27 cellular contexts compared by ENCODE assay signal in genomic region chr4:54076673-54077072, GRCh38. TPM values are rescaled to one million over a fixed set of nuclear protein-coding genes. Genes with fewer than 3 reads are reported as not detected.
DNase-seq lines count a peak whose midpoint lies in the region; ATAC-seq and TF ChIP-seq lines count a peak whose summit lies in the region.
"Had no signal": no experiment of that assay in that cellular context is flagged by ENCODE, and none has a peak within 500 bp of the region (broad histone marks: within the 10 kb centered on the region; RNA-seq: fewer than 3 reads in every experiment).

No MANE protein-coding gene starts in this region.

- CTCF ChIA-PET in IMR-90 (lab: Yijun Ruan, JAX) = interaction anchor here (0.9 kb wide), 1 partner anchor 13 kb away, joined by 4 read pairs; no protein-coding TSS in a partner anchor

- in situ Hi-C loops in IMR-90 (cut with MboI; ENCODE audit: low sequenced_read_pairs) = no loop called here

- no peaks in the 10 kb centered on the region for H4K20me1 ChIP-seq in IMR-90 (ENCODE audit: insufficient read depth, low read length)

- no peak overlapping the region for H3K23ac ChIP-seq in IMR-90 (ENCODE audit: low read depth, low read length)

- no peak overlapping the region for H4K5ac ChIP-seq in IMR-90 (ENCODE audit: low read depth, low read length)

- H3K9me3 ChIP-seq in IMR-90 (ENCODE audit: control insufficient read depth, insufficient read depth, low read length) = no peaks in the 10 kb centered on the region

- no peaks in the 10 kb centered on the region for H3K9me3 Mint-ChIP-seq in chondrocyte (ENCODE audit: low read depth)
- H3K9me3 Mint-ChIP-seq in osteocyte (ENCODE audit: unreplicated experiment) = no peaks in the 10 kb centered on the region
- H3K9me3 Mint-ChIP-seq: activated B cell treated with CpG ODN at 0.5 μM for 24 hours; activated T-helper 2 cell treated with anti-CD3 and anti-CD28 coated beads, Interferon-gamma antibody, Interleukin-2, Interleukin-4, amounts not matched to agents 10 μg/mL and 5 μg/mL and 100 μg/mL, durations not matched to agents 14 hours and 24 hours and 36 hours; IgD-negative memory B cell had no signal

- H3K9me1 ChIP-seq in IMR-90 (ENCODE audit: insufficient read depth, low read length) = peaks cover 12% of the 10 kb centered on the region

- H3K36me3 ChIP-seq in IMR-90 (ENCODE audit: control insufficient read depth, insufficient read depth, low read length) = no peaks in the 10 kb centered on the region

- H3K27ac ChIP-seq in IMR-90 (ENCODE audit: insufficient read depth, low read length) = peak overlapping the region; percentile 25; the same call in 1 of the 2 replicates
- H3K27ac ChIP-seq: HL-60 had no signal

- H3K4me1 ChIP-seq in IMR-90 (ENCODE audit: control insufficient read depth, insufficient read depth, low read length) = peaks cover 12% of the 10 kb centered on the region

- peak overlapping the region; percentile 64; the same call in 1 of the 2 replicates for H3K4ac ChIP-seq in IMR-90 (ENCODE audit: low read depth, low read length)

- ATAC-seq in IMR-90 (ENCODE audit: low read depth) = peak; percentile 72
- no peak for ATAC-seq in GM18498 (IDR thresholded peaks at IDR 0.05; ENCODE audit: unreplicated experiment)
- no peak for ATAC-seq in GM21423 (IDR thresholded peaks at IDR 0.05; ENCODE audit: unreplicated experiment)
- ATAC-seq: left lobe of liver had no signal

- H2BK15ac ChIP-seq in IMR-90 (ENCODE audit: low read depth, low read length) = peak overlapping the region; percentile 41; the same call in 2 of the 3 replicates

- H2BK120ac ChIP-seq in IMR-90 (ENCODE audit: low read depth, low read length) = peak overlapping the region; percentile 82

- peak overlapping the region; percentile 5; the same call in 1 of the 2 replicates for H4K91ac ChIP-seq in IMR-90 (ENCODE audit: insufficient read depth, low read depth, low read length)

- BruUV-seq in IMR-90 (replicated peaks; lab: Mats Ljungman, UMichigan) = no TSS peak

- H2AK9ac ChIP-seq in IMR-90 (replicated peaks; ENCODE audit: low read depth, low read length, poor library complexity) = no peak overlapping the region

- H2BK20ac ChIP-seq in IMR-90 (ENCODE audit: low read depth, low read length) = peak overlapping the region; percentile 58

- H3K4me1 Mint-ChIP-seq in chondrocyte (ENCODE audit: low read depth) (peaks cover 42% of the 10 kb centered on the region), osteocyte (ENCODE audit: unreplicated experiment) (peaks cover 57% of the 10 kb centered on the region)
- H3K4me1 Mint-ChIP-seq: activated B cell treated with CpG ODN at 0.5 μM for 24 hours; CD4-positive, CD25-positive, alpha-beta regulatory T cell; IgD-negative memory B cell; naive B cell had no signal

- no peak overlapping the region for H2AK5ac ChIP-seq in IMR-90 (ENCODE audit: low read depth, low read length)

- no peak overlapping the region for H3K9ac ChIP-seq in IMR-90 (ENCODE audit: low read depth, low read length)

- TF ChIP-seq POLR2A in IMR-90 (IDR thresholded peaks at IDR 0.05; ENCODE audit: low read depth, low read length) = no peak

- H3K4me3 Mint-ChIP-seq in chondrocyte (ENCODE audit: unreplicated experiment) (no peak overlapping the region), osteocyte (ENCODE audit: unreplicated experiment) (no peak overlapping the region)
- H3K4me3 Mint-ChIP-seq: activated B cell treated with CpG ODN at 0.5 μM for 24 hours; activated naive CD8-positive, alpha-beta T cell; CD4-positive, CD25-positive, alpha-beta regulatory T cell; IgD-negative memory B cell; naive B cell had no signal

- peak overlapping the region; percentile 0; the same call in 1 of the 2 replicates for H3K14ac ChIP-seq in IMR-90 (replicated peaks; ENCODE audit: low read depth, low read length)

- no peaks in the 10 kb centered on the region for H3K27me3 ChIP-seq in IMR-90 (ENCODE audit: control insufficient read depth, insufficient read depth, low read length)

- TF ChIP-seq CTCF in IMR-90 (conservative IDR thresholded peaks at IDR 0.05; ENCODE audit: low read depth, low read length) = no peak
- no peak for TF ChIP-seq CTCF in chondrocyte (IDR thresholded peaks at IDR 0.05)
- no peak for TF ChIP-seq CTCF in osteocyte (IDR thresholded peaks at IDR 0.05)

- peak overlapping the region; percentile 31; the same call in 1 of the 2 replicates for H3K56ac ChIP-seq in IMR-90 (ENCODE audit: extremely low read depth, insufficient read depth, low read length)

- H3K18ac ChIP-seq in IMR-90 (ENCODE audit: low read depth, low read length) = no peak overlapping the region

- peak overlapping the region; percentile 64 for H2BK5ac ChIP-seq in IMR-90 (ENCODE audit: low read depth, low read length, poor library complexity, severe bottlenecking)

- H3K4me2 ChIP-seq in IMR-90 (ENCODE audit: low read depth, low read length) = no peak overlapping the region; the same call in 1 of the 2 replicates

- no peak for TF ChIP-seq RAD21 in IMR-90 (IDR thresholded peaks at IDR 0.05; ENCODE audit: low read length)

- no peak overlapping the region for H3K4me3 ChIP-seq in IMR-90 (ENCODE audit: insufficient read depth, low read depth, low read length)

- dilution Hi-C loops in IMR-90 (cut with HindIII; ENCODE audit: low sequenced_read_pairs, unreplicated experiment) = no loop called here

- H3K27me3 Mint-ChIP-seq in chondrocyte (ENCODE audit: low read depth) (no peaks in the 10 kb centered on the region), osteocyte (ENCODE audit: unreplicated experiment) (no peaks in the 10 kb centered on the region)
- H3K27me3 Mint-ChIP-seq: activated naive CD8-positive, alpha-beta T cell had no signal

- peak; percentile 49 for DNase-seq in EH (ENCODE audit: low read depth)
- peak; percentile 39 for DNase-seq in IMR-90
- no peak for DNase-seq in chondrocyte (ENCODE audit: low spot score)
- no peak for DNase-seq in osteocyte (ENCODE audit: extremely low spot score, unreplicated experiment)
- no peak for DNase-seq in 8988T
- DNase-seq: activated B cell treated with CpG ODN at 0.5 μM for 24 hours; activated CD4-positive, alpha-beta T cell treated with anti-CD3 and anti-CD28 coated beads, Interleukin-2, amount 50 U/mL, for 48 hours; activated CD8-positive, alpha-beta memory T cell treated with anti-CD3 and anti-CD28 coated beads, Interleukin-2, amount 50 U/mL, for 48 hours; CD4-positive, CD25-positive, alpha-beta regulatory T cell; cerebellar nuclear complex; naive B cell; NCI-H1092 treated with DMSO at 0.1 percent for 48 hours; NCI-H187 treated with DMSO at 0.1 percent for 48 hours; NCI-H69; small intestine; stimulated activated CD4-positive, alpha-beta T cell treated with anti-CD3 and anti-CD28 coated beads, Interleukin-1b, Interleukin-23, amount 100 ng/mL, for 48 hours had no signal

- peaks cover 0 to 16% of the 10 kb centered on the region in 2 experiments; a peak in 2 of 4 replicates for H3K79me1 ChIP-seq in IMR-90 (ENCODE audit: low read depth in 1 of 2, low read length in 2 of 2)

- peak overlapping the region in 1 of 2 experiments; percentile 16; a peak in 1 of 4 replicates for H4K8ac ChIP-seq in IMR-90 (ENCODE audit: low read depth in 2 of 2, low read length in 2 of 2)

- intact Hi-C loops in IMR-90 (cut with micrococcal nuclease) = no loop called here

- no peak overlapping the region for H2AFZ ChIP-seq in IMR-90 (replicated peaks; ENCODE audit: low read length, poor library complexity)

- H3K36me3 Mint-ChIP-seq in chondrocyte (ENCODE audit: low read depth) (no peaks in the 10 kb centered on the region), osteocyte (ENCODE audit: unreplicated experiment) (no peaks in the 10 kb centered on the region)
- H3K36me3 Mint-ChIP-seq: activated naive CD8-positive, alpha-beta T cell; CD4-positive, CD25-positive, alpha-beta regulatory T cell; IgD-negative memory B cell; naive B cell had no signal

- POLR2A ChIA-PET in IMR-90 (lab: Charles Lee; ENCODE audit: unreplicated experiment) = interaction anchor here (0.6 kb wide), 1 partner anchor 62 kb away, joined by 4 read pairs; no protein-coding TSS in a partner anchor

- H3K27ac Mint-ChIP-seq in chondrocyte (ENCODE audit: unreplicated experiment) (peak overlapping the region; percentile 17), osteocyte (ENCODE audit: unreplicated experiment) (peak overlapping the region; percentile 76)
- H3K27ac Mint-ChIP-seq: activated B cell treated with CpG ODN at 0.5 μM for 24 hours; activated naive CD8-positive, alpha-beta T cell; activated T-helper 2 cell treated with anti-CD3 and anti-CD28 coated beads, Interferon-gamma antibody, Interleukin-2, Interleukin-4, amounts not matched to agents 10 μg/mL and 5 μg/mL and 100 μg/mL, durations not matched to agents 14 hours and 24 hours and 36 hours; CD4-positive, CD25-positive, alpha-beta regulatory T cell; IgD-negative memory B cell; naive B cell had no signal

TF ChIP-seq in IMR-90, 13 proteins besides CTCF, POLR2A, EP300 and RAD21 (continues in another document):
- TF ChIP-seq MXI1 (IDR thresholded peaks at IDR 0.05; ENCODE audit: borderline replicate concordance, low read depth, low read length) (no peak), MAZ (IDR thresholded peaks at IDR 0.05; ENCODE audit: borderline replicate concordance, low read depth, low read length) (no peak), FOS (IDR thresholded peaks at IDR 0.05; ENCODE audit: low read depth, low read length) (no peak), NFE2L2 (IDR thresholded peaks at IDR 0.05; ENCODE audit: low read depth, low read length) (no peak), SMC3 (IDR thresholded peaks at IDR 0.05; ENCODE audit: low read depth, low read length) (no peak), BHLHE40 (IDR thresholded peaks at IDR 0.05; ENCODE audit: low read depth, low read length) (no peak), RCOR1 (IDR thresholded peaks at IDR 0.05; ENCODE audit: insufficient replicate concordance, low read length) (no peak)

RNA-seq across cellular contexts. Expression of gene CHIC2, which starts 12.3 kb away (rescaled TPM):
- total RNA-seq in IMR-90 (2012; rRNA removed) = 26.3 and 65.0 TPM in 2 replicates
- polyA plus RNA-seq in IMR-90 (2012; rRNA removed) = 18.8 and 20.4 TPM in 2 replicates
- polyA plus RNA-seq in IMR-90 (2012; cell fraction: cytosol; rRNA removed) = 25.1 and 34.5 TPM in 2 replicates
- 13.2 and 17.0 TPM in 2 replicates for polyA plus RNA-seq in IMR-90 (2012; cell fraction: nucleus; rRNA removed; ENCODE audit: low replicate concordance)
- total RNA-seq in chondrocyte = 31.3 to 38.5 TPM (median 36.1 TPM) in 3 replicates
- 55.9 and 64.1 TPM in 2 replicates for total RNA-seq in osteocyte

RNA-seq across cellular contexts. Expression of gene GSX2, which starts 23.3 kb away (rescaled TPM):
- not detected in 2 replicates for total RNA-seq in IMR-90 (2012; rRNA removed)
- polyA plus RNA-seq in IMR-90 (2012; rRNA removed) = not detected in 2 replicates
- 0.03 TPM in 1 of 2 replicates, not detected in the other for polyA plus RNA-seq in IMR-90 (2012; cell fraction: cytosol; rRNA removed)
- not detected in 2 replicates for polyA plus RNA-seq in IMR-90 (2012; cell fraction: nucleus; rRNA removed; ENCODE audit: low replicate concordance)
- not detected in 3 replicates for total RNA-seq in chondrocyte
- 0.35 and 0.47 TPM in 2 replicates for total RNA-seq in osteocyte
- total RNA-seq: activated B cell treated with CpG ODN at 0.5 μM for 24 hours; activated T-helper 2 cell treated with anti-CD3 and anti-CD28 coated beads, Interferon-gamma antibody, Interleukin-2, Interleukin-4, amounts not matched to agents 10 μg/mL and 5 μg/mL and 100 μg/mL, durations not matched to agents 14 hours and 24 hours and 36 hours; CD4-positive, CD25-positive, alpha-beta regulatory T cell; Daoy; left lobe of liver; mesenteric fat pad; ureter had no signal
- polyA plus RNA-seq: CD4-positive, CD25-positive, alpha-beta regulatory T cell; esophagus; small intestine had no signal

Comparison
In these comparisons a context has a peak if more than half of its experiments do, and no peak if none do; other contexts are left out.
1. DNase-seq: peak in EH (single experiment) and IMR-90 (single experiment); none in chondrocyte (single experiment), osteocyte (single experiment) and 8988T (single experiment).